8 cellular contexts compared by ENCODE assay signal in genomic region chr11:65427691-65428577, GRCh38. TPM values are rescaled to one million over a fixed set of nuclear protein-coding genes. Genes with fewer than 3 reads are reported as not detected.
DNase-seq lines count a peak whose midpoint lies in the region; ATAC-seq and TF ChIP-seq lines count a peak whose summit lies in the region.

No MANE protein-coding gene starts in this region.

- peaks cover 8 to 62% (median 30%) of the 10 kb centered on the region in 4 donors for H3K36me3 ChIP-seq in sigmoid colon

- peak overlapping the region; percentile 97 to 100 (median 100) for H3K27ac ChIP-seq in sigmoid colon

- peak overlapping the region; percentile 87 for H3K4me3 Mint-ChIP-seq in activated naive CD4-positive, alpha-beta T cell treated with anti-CD3 and anti-CD28 coated beads, Interleukin-2, amount 10 ng/mL, durations not matched to agents 7 days and 5 days

- H3K36me3 Mint-ChIP-seq in activated naive CD4-positive, alpha-beta T cell treated with anti-CD3 and anti-CD28 coated beads, Interleukin-2, amount 10 ng/mL, durations not matched to agents 7 days and 5 days = peaks cover 80% of the 10 kb centered on the region

- H3K9me3 Mint-ChIP-seq in activated naive CD4-positive, alpha-beta T cell treated with anti-CD3 and anti-CD28 coated beads, Interleukin-2, amount 10 ng/mL, durations not matched to agents 7 days and 5 days = no peaks in the 10 kb centered on the region

- no peak for TF ChIP-seq EP300 in sigmoid colon (IDR thresholded peaks at IDR 0.05)

- peaks cover 66% of the 10 kb centered on the region for H3K4me1 Mint-ChIP-seq in activated naive CD4-positive, alpha-beta T cell treated with anti-CD3 and anti-CD28 coated beads, Interleukin-2, amount 10 ng/mL, durations not matched to agents 7 days and 5 days

- DNase-seq in DMS 273 treated with DMSO at 0.1 percent for 48 hours (lab: John Stamatoyannopoulos, UW) (peak; percentile 54), M059J (ENCODE audit: low read depth) (peak; percentile 89), Right ventricle myocardium superior (peak; percentile 36), sigmoid colon (peak; percentile 70), HK-2 (ENCODE audit: unreplicated experiment) (no peak), NCI-H2227 (lab: John Stamatoyannopoulos, UW; ENCODE audit: unreplicated experiment) (no peak)
- DNase-seq in activated naive CD4-positive, alpha-beta T cell treated with anti-CD3 and anti-CD28 coated beads, Interleukin-2, amount 10 ng/mL, durations not matched to agents 7 days and 5 days = peak; percentile 50

- peaks cover 0 to 68% (median 64%) of the 10 kb centered on the region in 4 donors for H3K4me1 ChIP-seq in sigmoid colon

- peaks cover 16% of the 10 kb centered on the region for H3K27me3 Mint-ChIP-seq in activated naive CD4-positive, alpha-beta T cell treated with anti-CD3 and anti-CD28 coated beads, Interleukin-2, amount 10 ng/mL, durations not matched to agents 7 days and 5 days

- no peak for TF ChIP-seq CTCF in sigmoid colon (IDR thresholded peaks at IDR 0.05)

- H3K4me3 ChIP-seq in sigmoid colon = peak overlapping the region; percentile 74 to 88 (median 78)

- peak overlapping the region; percentile 97 for H3K27ac Mint-ChIP-seq in activated naive CD4-positive, alpha-beta T cell treated with anti-CD3 and anti-CD28 coated beads, Interleukin-2, amount 10 ng/mL, durations not matched to agents 7 days and 5 days

- WGBS in sigmoid colon, 2 donors = 24 to 47% methylated on average over 11 of the region's 11 CpGs

- peak; percentile 6 to 44 for TF ChIP-seq POLR2A in sigmoid colon (IDR thresholded peaks at IDR 0.05)

- CTCF ChIA-PET in activated naive CD4-positive, alpha-beta T cell treated with anti-CD3 and anti-CD28 coated beads, Interleukin-2, amount 10 ng/mL, durations not matched to agents 7 days and 5 days (lab: Charles Lee) = interaction anchor here (0.6 to 1.7 kb wide), 3 partner anchors 9 to 69 kb away, joined by 3 to 5 read pairs (median 3); no protein-coding TSS in a partner anchor

- no peaks in the 10 kb centered on the region for H3K27me3 ChIP-seq in sigmoid colon

- ATAC-seq in Right ventricle myocardium superior (ENCODE audit: poor library complexity) (peak; percentile 4), HG03108 (IDR thresholded peaks at IDR 0.05; ENCODE audit: unreplicated experiment) (no peak)

- intact Hi-C loops in Right ventricle myocardium superior (cut with DNase I) = no loop called here
- intact Hi-C loops in sigmoid colon (cut with DNase I) = no loop called here

- H3K9me3 ChIP-seq in sigmoid colon = no peaks in the 10 kb centered on the region

RNA-seq across cellular contexts. Expression of gene NEAT1, which starts 5.3 kb away (rescaled TPM):
- 3.9 and 6.5 TPM in 2 replicates for total RNA-seq in M059J (2014; rRNA removed; shearing (Covaris generic))
- total RNA-seq in Right ventricle myocardium superior (451 TPM), sigmoid colon (100 to 1,000 TPM; 142 to 573 (median 268) TPM)
- polyA plus RNA-seq in sigmoid colon = 100 to 1,000 TPM in 1 of 3 donors, 10 to 100 TPM in 2; 26.8 to 587 (median 78.7) TPM

RNA-seq across cellular contexts. Expression of gene FRMD8, which starts 41.5 kb away (rescaled TPM):
- 42.6 and 43.0 TPM in 2 replicates for total RNA-seq in M059J (2014; rRNA removed; shearing (Covaris generic))
- total RNA-seq in Right ventricle myocardium superior (8.6 TPM), sigmoid colon (10 to 100 TPM; 10.7 to 27.5 (median 15.6) TPM)
- polyA plus RNA-seq in sigmoid colon = 10 to 100 TPM; 21.6 to 29.0 (median 25.2) TPM

RNA-seq across cellular contexts. Expression of gene SLC25A45, which starts 45.5 kb away (rescaled TPM):
- total RNA-seq in M059J (2014; rRNA removed; shearing (Covaris generic)) = 1.1 and 2.5 TPM in 2 replicates
- total RNA-seq in Right ventricle myocardium superior (5.3 TPM), sigmoid colon (1 to 10 TPM; 2.5 to 8.9 (median 6.0) TPM)
- polyA plus RNA-seq in sigmoid colon = 10 to 100 TPM in 1 of 3 donors, 1 to 10 TPM in 2; 1.2 to 12.8 (median 2.5) TPM

Comparison
In these comparisons a context has a peak if more than half of its experiments do, and no peak if none do; other contexts are left out.
1. DNase-seq: peak in DMS 273 treated with DMSO at 0.1 percent for 48 hours (single experiment), M059J (single experiment), activated naive CD4-positive, alpha-beta T cell treated with anti-CD3 and anti-CD28 coated beads, Interleukin-2, amount 10 ng/mL, durations not matched to agents 7 days and 5 days (single experiment), Right ventricle myocardium superior (single experiment) and sigmoid colon (single experiment); none in HK-2 (single experiment) and NCI-H2227 (single experiment).
2. RNA of gene NEAT1, which starts 5.3 kb away (total RNA-seq): 451 TPM in Right ventricle myocardium superior (single experiment) and 142 to 573 TPM in sigmoid colon; 3.9 to 6.5 TPM in M059J; every median in the first group is over 10 times any median in the second.